In genomic region chr1:26170472-26170821, GRCh38 we compare ENCODE assay signal across 1 cellular context.
TF ChIP-seq lines count a peak whose summit lies in the region.

No MANE protein-coding gene starts in this region.

TF ChIP-seq in HCT116, 20 proteins besides CTCF, POLR2A, EP300 and RAD21 (continued from another document):
- TF ChIP-seq EZH2phosphoT487 (IDR thresholded peaks at IDR 0.05; ENCODE audit: borderline replicate concordance) (no peak), SIN3A (IDR thresholded peaks at IDR 0.05; ENCODE audit: low read depth) (no peak), JUND (IDR thresholded peaks at IDR 0.05) (no peak), REST (IDR thresholded peaks at IDR 0.05; ENCODE audit: low read depth) (no peak)
